Comparison of ENCODE assay signal across 20 cellular contexts in the genomic region with DNA sequence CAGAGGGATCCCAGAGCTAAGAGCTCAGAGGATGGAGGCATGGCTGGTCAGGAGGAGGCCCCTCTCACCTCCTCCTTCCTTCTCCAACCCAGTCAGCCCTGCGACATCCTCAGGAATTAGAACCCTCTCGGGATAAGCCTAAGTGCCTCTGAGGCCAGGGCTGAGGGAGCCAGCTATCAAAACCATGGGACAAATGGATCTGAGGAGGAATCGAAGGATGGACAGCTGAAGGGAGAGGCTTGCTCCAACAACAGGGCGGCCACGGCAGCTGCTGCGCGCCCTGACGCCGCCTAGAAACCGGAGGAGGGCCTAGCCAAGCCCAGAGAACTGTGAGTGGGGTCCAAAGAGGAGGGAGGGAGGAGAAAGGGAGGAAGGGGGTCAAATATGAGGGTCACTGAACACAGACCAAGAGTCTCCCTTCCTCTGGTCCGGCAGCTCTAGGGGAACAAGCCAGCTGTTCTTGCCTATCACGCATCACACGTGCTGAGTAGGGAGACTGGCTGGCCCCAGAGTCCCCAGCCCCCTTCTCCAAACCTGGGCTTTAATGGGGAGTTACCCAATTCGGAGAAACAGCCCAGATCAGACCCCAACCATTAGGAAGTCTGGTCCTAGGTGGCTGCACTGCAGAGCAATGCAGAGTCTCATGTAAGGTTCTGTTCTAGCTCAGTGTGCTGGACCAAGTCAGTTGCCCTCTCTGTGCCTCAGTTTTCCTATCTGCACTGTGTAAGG. TPM values are rescaled to one million over a fixed set of nuclear protein-coding genes. Genes with fewer than 3 reads are reported as not detected.
"Had no signal": no experiment of that assay in that cellular context is flagged by ENCODE, and none has a peak within 500 bp of the region (broad histone marks: within the 10 kb centered on the region; RNA-seq: fewer than 3 reads in every experiment).

No MANE protein-coding gene starts in this region.

- H3K36me3 ChIP-seq: esophagus muscularis mucosa, tibial artery had no signal

- H3K36me3 Mint-ChIP-seq: brain had no signal

- H3K27ac Mint-ChIP-seq: activated naive CD4-positive, alpha-beta T cell treated with anti-CD3 and anti-CD28 coated beads, Interleukin-2, amount 50 U/mL, for 72 hours; activated T-helper 2 cell treated with anti-CD3 and anti-CD28 coated beads, Interferon-gamma antibody, Interleukin-2, Interleukin-4, amounts not matched to agents 10 μg/mL and 5 μg/mL and 100 μg/mL, durations not matched to agents 14 hours and 24 hours and 36 hours; brain; nephron progenitor cell had no signal

- H3K9me3 Mint-ChIP-seq: activated naive CD4-positive, alpha-beta T cell treated with anti-CD3 and anti-CD28 coated beads, Interleukin-2, amount 50 U/mL, for 72 hours; activated T-helper 2 cell treated with anti-CD3 and anti-CD28 coated beads, Interferon-gamma antibody, Interleukin-2, Interleukin-4, amounts not matched to agents 10 μg/mL and 5 μg/mL and 100 μg/mL, durations not matched to agents 14 hours and 24 hours and 36 hours; central memory CD8-positive, alpha-beta T cell had no signal

- H3K9me3 ChIP-seq: esophagus muscularis mucosa, tibial artery had no signal

- DNase-seq: activated CD4-positive, alpha-beta T cell treated with anti-CD3 and anti-CD28 coated beads, Interleukin-2, amount 50 U/mL, for 1 hour; activated CD4-positive, CD25-positive, alpha-beta regulatory T cell; activated T-cell treated with anti-CD3 and anti-CD28 coated beads for 4 hours; amniotic stem cell; glutamatergic neuron; mammary epithelial cell; nephron progenitor cell; stimulated activated CD4-positive, alpha-beta T cell treated with anti-CD3 and anti-CD28 coated beads, Interleukin-4, amount 100 ng/mL, for 4 hours had no signal

- H3K4me3 ChIP-seq: esophagus muscularis mucosa, tibial artery had no signal

- ATAC-seq: activated naive CD4-positive, alpha-beta T cell treated with anti-CD3 and anti-CD28 coated beads, Interleukin-2, amount 50 U/mL, for 72 hours; left colon had no signal

RNA-seq across cellular contexts. Expression of a gene that starts 5.9 kb away (rescaled TPM):
- total RNA-seq: activated CD8-positive, alpha-beta memory T cell treated with anti-CD3 and anti-CD28 coated beads for 36 hours; activated naive CD4-positive, alpha-beta T cell treated with anti-CD3 and anti-CD28 coated beads, Interleukin-2, amount 50 U/mL, for 72 hours; activated T-helper 2 cell treated with anti-CD3 and anti-CD28 coated beads, Interferon-gamma antibody, Interleukin-2, Interleukin-4, amounts not matched to agents 10 μg/mL and 5 μg/mL and 100 μg/mL, durations not matched to agents 14 hours and 24 hours and 36 hours; esophagus muscularis mucosa; mammary epithelial cell; osteocyte; skeletal muscle tissue; T-helper 1 cell treated with Interleukin-12 subunit alpha and Interleukin-12 subunit beta and Interleukin-4 antibody, amounts not matched to agents 30 ng/mL and 1 ng/mL, for 36 hours had no signal

RNA-seq across cellular contexts. Expression of a gene that starts 11.5 kb away (rescaled TPM):
- total RNA-seq: activated CD8-positive, alpha-beta memory T cell treated with anti-CD3 and anti-CD28 coated beads for 36 hours; activated naive CD4-positive, alpha-beta T cell treated with anti-CD3 and anti-CD28 coated beads, Interleukin-2, amount 50 U/mL, for 72 hours; activated T-helper 2 cell treated with anti-CD3 and anti-CD28 coated beads, Interferon-gamma antibody, Interleukin-2, Interleukin-4, amounts not matched to agents 10 μg/mL and 5 μg/mL and 100 μg/mL, durations not matched to agents 14 hours and 24 hours and 36 hours; esophagus muscularis mucosa; fibroblast of villous mesenchyme; mammary epithelial cell; osteocyte; skeletal muscle tissue; T-helper 1 cell treated with Interleukin-12 subunit alpha and Interleukin-12 subunit beta and Interleukin-4 antibody, amounts not matched to agents 30 ng/mL and 1 ng/mL, for 36 hours had no signal

RNA-seq across cellular contexts. Expression of a gene that starts 12.2 kb away (rescaled TPM):
- total RNA-seq: activated CD8-positive, alpha-beta memory T cell treated with anti-CD3 and anti-CD28 coated beads for 36 hours; activated naive CD4-positive, alpha-beta T cell treated with anti-CD3 and anti-CD28 coated beads, Interleukin-2, amount 50 U/mL, for 72 hours; activated T-helper 2 cell treated with anti-CD3 and anti-CD28 coated beads, Interferon-gamma antibody, Interleukin-2, Interleukin-4, amounts not matched to agents 10 μg/mL and 5 μg/mL and 100 μg/mL, durations not matched to agents 14 hours and 24 hours and 36 hours; esophagus muscularis mucosa; fibroblast of villous mesenchyme; mammary epithelial cell; osteocyte; skeletal muscle tissue; T-helper 1 cell treated with Interleukin-12 subunit alpha and Interleukin-12 subunit beta and Interleukin-4 antibody, amounts not matched to agents 30 ng/mL and 1 ng/mL, for 36 hours had no signal
